Comparison of ENCODE assay signal across 10 cellular contexts in the genomic region with DNA sequence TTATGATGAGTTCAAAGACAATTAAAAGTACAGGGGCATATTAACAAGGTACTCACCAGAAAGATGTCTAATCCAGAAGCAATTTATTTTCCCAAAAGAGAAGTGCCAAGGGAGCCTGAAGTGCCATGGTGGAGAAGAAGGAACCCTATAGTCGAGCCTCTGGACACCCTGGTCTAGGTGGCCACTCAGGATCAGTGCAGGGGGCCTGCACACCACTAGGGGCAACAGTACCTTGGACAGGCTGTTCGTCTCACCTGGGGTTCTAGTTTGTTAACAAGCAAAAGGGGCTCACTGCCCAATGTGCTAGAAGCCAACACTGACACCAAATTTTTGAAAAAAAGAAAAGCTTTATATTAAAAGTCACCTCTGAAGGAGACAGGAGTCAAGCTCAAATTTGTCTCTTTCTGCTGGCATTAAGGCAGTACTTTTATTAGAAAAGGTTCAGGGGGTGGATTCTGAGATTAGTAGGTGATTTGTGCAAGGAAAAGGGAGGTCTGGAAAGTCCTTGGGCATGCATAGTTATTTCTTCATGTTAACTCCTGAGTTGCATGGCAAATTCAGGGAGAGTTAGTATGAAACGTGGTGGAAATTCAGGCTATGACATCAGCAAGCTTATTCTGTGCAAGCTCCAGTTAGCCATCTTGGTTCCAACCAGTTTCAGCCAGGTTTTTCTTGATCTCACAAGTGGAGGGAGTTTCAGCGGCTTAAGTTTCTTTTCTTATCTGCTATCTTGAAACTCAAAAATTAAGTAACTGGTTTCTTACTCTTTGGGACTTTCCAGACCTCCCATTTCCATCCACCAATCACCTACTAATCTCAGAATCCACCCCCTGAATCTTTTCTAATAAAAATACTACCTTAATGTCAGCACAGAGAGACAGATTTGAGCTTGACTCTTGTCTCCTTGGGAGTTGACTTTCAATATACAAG. TPM values are rescaled to one million over a fixed set of nuclear protein-coding genes. Genes with fewer than 3 reads are reported as not detected.
A peak's percentile ranks its signal among the peaks of the same experiment; 100 is the strongest.
DNase-seq lines count a peak whose midpoint lies in the region; ATAC-seq, FAIRE-seq and TF ChIP-seq lines count a peak whose summit lies in the region.
"Had no signal": no experiment of that assay in that cellular context is flagged by ENCODE, and none has a peak within 500 bp of the region (broad histone marks: within the 10 kb centered on the region; RNA-seq: fewer than 3 reads in every experiment).

No MANE protein-coding gene starts in this region.

- H3K9me3 ChIP-seq in K562 (replicated peaks; ENCODE audit: control insufficient read depth, insufficient read depth, low read depth, low read length) = no peaks in the 10 kb centered on the region
- H3K9me3 ChIP-seq: lower lobe of right lung had no signal

- no peaks in the 10 kb centered on the region for H3K36me3 ChIP-seq in K562 (ENCODE audit: control insufficient read depth, insufficient read depth, low read length)
- H3K36me3 ChIP-seq: lower lobe of right lung had no signal

- 0 out of 6 replicates have a peak, but pooled peaks have one; percentile 11 to 23 (median 17) for TF ChIP-seq CTCF in K562 (IDR thresholded peaks at IDR 0.05 in 2 of 3, conservative IDR thresholded peaks at IDR 0.05 in 1 of 3; ENCODE audit: insufficient read depth in 2 of 3, low read depth in 1 of 3, low read length in 3 of 3)

- in situ Hi-C loops in K562 (cut with MboI) = loop anchor here (25.0 kb wide), 1 partner anchor 339 kb away; no protein-coding TSS in a partner anchor

- H3K27ac ChIP-seq in K562 (ENCODE audit: extremely low read depth, low read depth, low read length) = no peak overlapping the region
- H3K27ac ChIP-seq: lower lobe of right lung had no signal

- no TSS peak for BruUV-seq in K562 (replicated peaks; lab: Mats Ljungman, UMichigan)

- TF ChIP-seq POLR2A in GM18505 (IDR thresholded peaks at IDR 0.05; ENCODE audit: borderline replicate concordance, extremely low read depth, insufficient read depth, insufficient read length) (peak; percentile 76), K562 (conservative IDR thresholded peaks at IDR 0.05) (no peak)

- CTCF ChIA-PET in K562 (lab: Yijun Ruan, JAX; ENCODE audit: low intra/inter-chr PET ratio) = no interaction called here

- no peaks in the 10 kb centered on the region for H3K4me1 ChIP-seq in K562 (replicated peaks in 1 of 2; ENCODE audit: control insufficient read depth in 2 of 2, insufficient read depth in 2 of 2, low read length in 2 of 2)
- H3K4me1 ChIP-seq: lower lobe of right lung had no signal

- H3K79me2 ChIP-seq in K562 (ENCODE audit: control insufficient read depth, insufficient read depth, low read length) = no peaks in the 10 kb centered on the region

- no peaks in the 10 kb centered on the region for H4K20me1 ChIP-seq in K562 (replicated peaks; ENCODE audit: control insufficient read depth, insufficient read depth, low read length)

- peak in 3 of 4 experiments; percentile 9 to 13 (median 12) for DNase-seq in K562 (ENCODE audit: extremely low read depth in 1 of 4, low spot score in 3 of 4)
- DNase-seq in HK-2 (ENCODE audit: unreplicated experiment) = no peak
- DNase-seq in medulla oblongata (ENCODE audit: extremely low spot score) = no peak
- DNase-seq in central memory CD4-positive, alpha-beta T cell = no peak
- DNase-seq in AG08395 (ENCODE audit: low spot score) = no peak
- DNase-seq: effector memory CD8-positive, alpha-beta T cell; lower lobe of right lung had no signal

- peaks cover 0 to 6% of the 10 kb centered on the region in 2 experiments; a peak in 1 of 5 replicates for H3K27me3 ChIP-seq in K562 (ENCODE audit: control insufficient read depth in 2 of 2, insufficient read depth in 2 of 2, low read length in 2 of 2)

- H3K9me1 ChIP-seq in K562 (ENCODE audit: control insufficient read depth, insufficient read depth, low read length) = no peaks in the 10 kb centered on the region

- POLR2A ChIA-PET in K562 (lab: Yijun Ruan, JAX) = interaction anchor here (0.5 to 0.6 kb wide), 2 partner anchors 73 to 182 kb away, joined by 3 to 4 read pairs; no protein-coding TSS in a partner anchor

- H3K4me2 ChIP-seq in K562 (ENCODE audit: insufficient read depth, low read length) = no peak overlapping the region

- H3K4me3 ChIP-seq in K562 = no peak overlapping the region
- H3K4me3 ChIP-seq: lower lobe of right lung had no signal

- peak; percentile 51 for ATAC-seq in GM18505 (IDR thresholded peaks at IDR 0.05; ENCODE audit: unreplicated experiment)
- ATAC-seq in GM19467 (IDR thresholded peaks at IDR 0.05; ENCODE audit: unreplicated experiment) = peak; percentile 52
- ATAC-seq in HG03064 (IDR thresholded peaks at IDR 0.05; ENCODE audit: low read depth, unreplicated experiment) = peak; percentile 48
- ATAC-seq in K562 = peak; percentile 77
- ATAC-seq: effector memory CD8-positive, alpha-beta T cell; lower lobe of right lung had no signal

- no peak overlapping the region for H2AFZ ChIP-seq in K562 (ENCODE audit: low read depth, low read length)

- no peak overlapping the region for H3K9ac ChIP-seq in K562 (ENCODE audit: insufficient read depth in 1 of 2, low read depth in 2 of 2, low read length in 2 of 2)

- intact Hi-C loops in K562 (cut with micrococcal nuclease) = no loop called here

- no peak for TF ChIP-seq RAD21 in K562 (CRISPR knock-in tag; conservative IDR thresholded peaks at IDR 0.05 in 1 of 2, IDR thresholded peaks at IDR 0.05 in 1 of 2)

- WGBS in K562 (ENCODE audit: insufficient coverage, low coverage, missing lambda C conversion rate) = 3% methylated on average over 4 of the region's 4 CpGs

- no peak for TF ChIP-seq EP300 in K562 (IDR thresholded peaks at IDR 0.05; ENCODE audit: low read length)

- no peak for FAIRE-seq in K562 (lab: Jason Lieb, UNC)

TF ChIP-seq in K562, 482 proteins besides CTCF, POLR2A, EP300 and RAD21:
- TF ChIP-seq KLF16 (IDR thresholded peaks at IDR 0.05) (peak; percentile 66; the same call in 1 of the 2 replicates), SRF (CRISPR knock-in tag; IDR thresholded peaks at IDR 0.05) (no peak), JUNB (CRISPR knock-in tag; conservative IDR thresholded peaks at IDR 0.05) (no peak), SREBF2 (CRISPR knock-in tag; IDR thresholded peaks at IDR 0.05) (no peak), MECOM (CRISPR knock-in tag; IDR thresholded peaks at IDR 0.05) (no peak), ZNF589 (CRISPR knock-in tag; IDR thresholded peaks at IDR 0.05; ENCODE audit: low read depth) (no peak), TAF15 (IDR thresholded peaks at IDR 0.05; ENCODE audit: low read depth, low read length) (no peak), TFE3 (CRISPR knock-in tag; IDR thresholded peaks at IDR 0.05) (no peak), CXXC5 (CRISPR knock-in tag; IDR thresholded peaks at IDR 0.05) (no peak), YY1 (IDR thresholded peaks at IDR 0.05; ENCODE audit: borderline replicate concordance in 1 of 3, control insufficient read depth in 1 of 3, extremely low read depth in 1 of 3, insufficient read depth in 3 of 3, insufficient read length in 1 of 3, insufficient replicate concordance in 2 of 3, low read depth in 1 of 3, low read length in 2 of 3) (peak in 1 of 3 experiments; percentile 57), ZNF253 (CRISPR knock-in tag; conservative IDR thresholded peaks at IDR 0.05) (no peak), NFE2L1 (tag; IDR thresholded peaks at IDR 0.05; ENCODE audit: borderline replicate concordance, low read depth) (no peak)

RNA-seq across cellular contexts. Expression of gene CBY2, which starts 0.9 kb away (rescaled TPM):
- not detected in 2 replicates for total RNA-seq in K562 (2011; cell fraction: chromatin; rRNA removed; ENCODE audit: low replicate concordance)
- total RNA-seq in K562 (2011; cell fraction: nucleolus; rRNA removed) = not detected in 2 replicates
- not detected in 2 replicates for total RNA-seq in K562 (2011; cell fraction: nucleoplasm; rRNA removed)
- total RNA-seq in K562 (2014; rRNA removed) (0.09 TPM in 1 of 2 replicates, not detected in the other), K562 (2014; rRNA removed; fragmentation: Illumina TruSeq; extraction: Trizol) (not detected in 2 replicates), K562 (2015; rRNA removed; fragmentation: Illumina TruSeq; extraction: Trizol) (not detected in 2 replicates), K562 (2021) (not detected in 2 replicates)
- polyA plus RNA-seq in K562 (2011; rRNA removed) (not detected in 2 replicates), K562 (2014; fragmentation: Illumina TruSeq; extraction: Trizol) (not detected in 2 replicates), K562 (2014; fragmentation: Nextera tagmentation; extraction: Ambion mirVana) (not detected), K562 (2014; rRNA removed) (not detected in 2 replicates)
- not detected in 2 replicates for polyA plus RNA-seq in K562 (2011; cell fraction: cytosol; rRNA removed)
- not detected in 2 replicates for polyA plus RNA-seq in K562 (2011; cell fraction: nucleus; rRNA removed)
- not detected in 2 replicates for polyA plus RNA-seq in K562 (2012)
- polyA minus RNA-seq in K562 (2011; rRNA and poly(A)+ RNA removed) = not detected in 2 replicates
- not detected in 2 replicates for polyA minus RNA-seq in K562 (2011; cell fraction: cytosol; rRNA and poly(A)+ RNA removed)
- polyA minus RNA-seq in K562 (2011; cell fraction: nucleus; rRNA and poly(A)+ RNA removed) = not detected in 2 replicates
- total RNA-seq: lower lobe of right lung had no signal

Comparison
In these comparisons a context has a peak if more than half of its experiments do, and no peak if none do; other contexts are left out.
1. DNase-seq: peak in K562 (3 of 4); none in HK-2 (single experiment), medulla oblongata (single experiment), central memory CD4-positive, alpha-beta T cell (single experiment) and AG08395 (single experiment).
2. Peak in every context shown above with its lines, with median percentiles within 50 percentile points of each other: ATAC-seq.